ENCODE assay signal across 8 cellular contexts in genomic region chr1:42251042-42251441, GRCh38.
"Had no signal": no experiment of that assay in that cellular context is flagged by ENCODE, and none has a peak within 500 bp of the region (broad histone marks: within the 10 kb centered on the region; RNA-seq: fewer than 3 reads in every experiment).

No MANE protein-coding gene starts in this region.

- ATAC-seq: GM23338 had no signal

- DNase-seq: H9, HCEC 1CT, HFFc6, IMR-90, KBM-7 had no signal

- H3K27ac Mint-ChIP-seq: GM23338, H9, HFFc6 had no signal

- H3K9me3 Mint-ChIP-seq: GM23338 had no signal

- H3K4me3 Mint-ChIP-seq: GM23338, H9, HFFc6 had no signal

- H3K4me3 ChIP-seq: GM23338 had no signal

- H3K27ac ChIP-seq: HL-60, KMS-11 had no signal
